In the genomic region with DNA sequence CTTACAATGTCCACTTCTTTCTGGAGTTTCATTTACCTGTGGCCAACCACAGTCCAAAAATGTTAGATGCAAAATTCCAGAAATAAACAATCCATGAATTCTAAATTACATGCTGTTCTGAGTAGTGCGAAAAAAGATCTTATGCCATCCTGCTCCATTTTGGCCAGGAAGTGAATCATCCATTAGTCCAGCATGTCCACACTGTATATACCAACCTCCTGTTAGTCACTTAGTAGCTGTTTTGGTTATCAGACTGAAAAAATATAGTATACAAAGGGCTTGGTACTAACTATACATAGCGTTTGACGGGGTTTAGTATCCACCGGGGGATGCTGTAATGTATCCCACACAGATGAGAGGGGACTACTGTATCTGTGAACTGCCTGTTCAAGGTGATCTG, we compare ENCODE assay signal across 24 cellular contexts.
A peak's percentile ranks its signal among the peaks of the same experiment; 100 is the strongest.
DNase-seq lines count a peak whose midpoint lies in the region; FAIRE-seq and TF ChIP-seq lines count a peak whose summit lies in the region.
"Had no signal": no experiment of that assay in that cellular context is flagged by ENCODE, and none has a peak within 500 bp of the region (broad histone marks: within the 10 kb centered on the region; RNA-seq: fewer than 3 reads in every experiment).

No MANE protein-coding gene starts in this region.

- TF ChIP-seq CTCF in AG10803 (conservative IDR thresholded peaks at IDR 0.05; ENCODE audit: low read length), result no peak
- TF ChIP-seq CTCF in fibroblast of villous mesenchyme (IDR thresholded peaks at IDR 0.05; ENCODE audit: insufficient read depth, low read depth, low read length), result no peak

- DNase-seq in AG10803 (ENCODE audit: low read depth) (peak; percentile 1), NCI-H226 (peak; percentile 51), astrocyte of the hippocampus (ENCODE audit: low read depth, low spot score) (peak; percentile 22), fibroblast of villous mesenchyme (ENCODE audit: low read depth) (peak; percentile 16), small intestine (no peak), cortex of kidney (lab: John Stamatoyannopoulos, UW) (no peak), DMS 273 treated with DMSO at 0.1 percent for 48 hours (lab: John Stamatoyannopoulos, UW) (no peak)
- DNase-seq in activated effector memory CD4-positive, alpha-beta T cell treated with Interleukin-2 at 50 U/mL for 16 hours, result no peak
- DNase-seq: activated CD8-positive, alpha-beta T cell treated with anti-CD3 and anti-CD28 coated beads for 36 hours; activated naive CD4-positive, alpha-beta T cell treated with anti-CD3 and anti-CD28 coated beads for 36 hours; aorta; effector memory CD8-positive, alpha-beta T cell; GOT3; head of caudate nucleus; left ventricle myocardium inferior; NCI-H1105; NCI-H524; nephron progenitor cell; posterior cingulate gyrus; stimulated activated CD4-positive, alpha-beta T cell treated with anti-CD3 and anti-CD28 coated beads, Interleukin-1b, Interleukin-23, amount 100 ng/mL, for 48 hours had no signal

- no peaks in the 10 kb centered on the region for H3K27me3 ChIP-seq in small intestine (ENCODE audit: control insufficient read depth in 2 of 2, insufficient read depth in 2 of 2, low read length in 2 of 2)
- H3K27me3 ChIP-seq: esophagus muscularis mucosa, suprapubic skin had no signal

- no peaks in the 10 kb centered on the region for H3K4me1 ChIP-seq in small intestine (ENCODE audit: control insufficient read depth in 2 of 2, insufficient read depth in 1 of 2, low read depth in 1 of 2, low read length in 1 of 2)
- H3K4me1 ChIP-seq: esophagus muscularis mucosa, left ventricle myocardium inferior, suprapubic skin had no signal

- H3K4me3 ChIP-seq in AG10803 (ENCODE audit: low read length) (no peak overlapping the region), fibroblast of villous mesenchyme (ENCODE audit: low read depth, low read length) (no peak overlapping the region), small intestine (ENCODE audit: low read depth in 1 of 2, low read length in 2 of 2) (no peak overlapping the region)
- H3K4me3 ChIP-seq: esophagus muscularis mucosa, left ventricle myocardium inferior, suprapubic skin had no signal

- no peak for FAIRE-seq in small intestine (lab: Jason Lieb, UNC)
- FAIRE-seq: urothelium cell line had no signal

- H3K27ac ChIP-seq in small intestine (ENCODE audit: low read depth in 1 of 2, low read length in 1 of 2), result no peak overlapping the region
- H3K27ac ChIP-seq: C4-2B, esophagus muscularis mucosa, left ventricle myocardium inferior, suprapubic skin had no signal

- H3K36me3 ChIP-seq in small intestine (ENCODE audit: control insufficient read depth in 2 of 2, insufficient read depth in 2 of 2, low read length in 2 of 2), result no peaks in the 10 kb centered on the region
- H3K36me3 ChIP-seq: esophagus muscularis mucosa, left ventricle myocardium inferior, suprapubic skin had no signal

- H3K9me3 ChIP-seq in small intestine (ENCODE audit: control insufficient read depth, low read depth), result no peaks in the 10 kb centered on the region
- H3K9me3 ChIP-seq: esophagus muscularis mucosa, suprapubic skin had no signal

- WGBS in small intestine, 3 donors, result 81 to 90% (median 90%) methylated on average over 4 of the region's 4 CpGs

Comparison
In these comparisons a context has a peak if more than half of its experiments do, and no peak if none do; other contexts are left out.
1. DNase-seq: peak in AG10803 (single experiment), NCI-H226 (single experiment), astrocyte of the hippocampus (single experiment) and fibroblast of villous mesenchyme (single experiment); none in activated effector memory CD4-positive, alpha-beta T cell treated with Interleukin-2 at 50 U/mL for 16 hours (single experiment), small intestine (single experiment), cortex of kidney (single experiment) and DMS 273 treated with DMSO at 0.1 percent for 48 hours (single experiment).